Comparison of ENCODE assay signal across 9 cellular contexts in genomic region chr20:48923149-48923718, GRCh38. TPM values are rescaled to one million over a fixed set of nuclear protein-coding genes. Genes with fewer than 3 reads are reported as not detected.
DNase-seq lines count a peak whose midpoint lies in the region; ATAC-seq, FAIRE-seq and TF ChIP-seq lines count a peak whose summit lies in the region.
"Had no signal": no experiment of that assay in that cellular context is flagged by ENCODE, and none has a peak within 500 bp of the region (broad histone marks: within the 10 kb centered on the region; RNA-seq: fewer than 3 reads in every experiment).

No MANE protein-coding gene starts in this region.

- in situ Hi-C loops in HAP-1 (cut with MboI; ENCODE audit: low sequenced_read_pairs) = no loop called here

- ATAC-seq in GM18861 (IDR thresholded peaks at IDR 0.05; ENCODE audit: unreplicated experiment) (no peak), GM18873 (IDR thresholded peaks at IDR 0.05; ENCODE audit: low FRiP score, unreplicated experiment) (no peak), GM18498 (IDR thresholded peaks at IDR 0.05; ENCODE audit: unreplicated experiment) (no peak)

- intact Hi-C loops in PC-9 (cut with micrococcal nuclease; ENCODE audit: unreplicated experiment) = loop anchor here (5.0 kb wide), 1 partner anchor 266 kb away; no protein-coding TSS in a partner anchor

- H3K4me1 Mint-ChIP-seq in progenitor cell of endocrine pancreas (ENCODE audit: low read depth) = peaks cover 24% of the 10 kb centered on the region

- H3K27ac Mint-ChIP-seq in progenitor cell of endocrine pancreas = peak overlapping the region; percentile 69

- no peak overlapping the region for H2AFZ ChIP-seq in PC-9

- H3K79me2 ChIP-seq in PC-9 (ENCODE audit: low read depth) = peaks cover 65% of the 10 kb centered on the region

- H3K9me3 ChIP-seq in PC-9 (ENCODE audit: insufficient read depth, low read depth) = no peaks in the 10 kb centered on the region
- no peaks in the 10 kb centered on the region for H3K9me3 ChIP-seq in HAP-1

- peak overlapping the region; percentile 97 for H3K4me2 ChIP-seq in PC-9

- CTCF ChIA-PET in PC-9 (lab: Charles Lee) = interaction anchor here (0.6 kb wide), 1 partner anchor 11 kb away, joined by 3 read pairs; no protein-coding TSS in a partner anchor

- H3K27me3 ChIP-seq in PC-9 (ENCODE audit: insufficient read depth, low read depth) (no peaks in the 10 kb centered on the region), HAP-1 (ENCODE audit: low read depth) (0 out of 2 replicates have a peak, but pooled peaks cover 2% of the 10 kb centered on the region)

- no TSS peak for BruUV-seq in PC-9 (replicated peaks; lab: Mats Ljungman, UMichigan)

- H3K4me3 Mint-ChIP-seq in progenitor cell of endocrine pancreas (ENCODE audit: low read depth) = peak overlapping the region; percentile 92

- FAIRE-seq in GM18507 (lab: Jason Lieb, UNC) = peak; percentile 21

- H3K9me2 ChIP-seq in PC-9 (ENCODE audit: insufficient read depth) = no peaks in the 10 kb centered on the region

- H3F3A ChIP-seq in PC-9 (ENCODE audit: insufficient read depth, low read depth) = peaks cover 17% of the 10 kb centered on the region; the same call in 1 of the 2 replicates

- no peaks in the 10 kb centered on the region for H3K27me3 Mint-ChIP-seq in progenitor cell of endocrine pancreas

- peak overlapping the region; percentile 90 for H3K27ac ChIP-seq in PC-9

- no peaks in the 10 kb centered on the region for H3K36me3 Mint-ChIP-seq in progenitor cell of endocrine pancreas (ENCODE audit: insufficient read depth)

- H3K4me3 ChIP-seq in PC-9 = peak overlapping the region; percentile 65
- H3K4me3 ChIP-seq in epithelial cell of proximal tubule (ENCODE audit: low read depth, low read length) = peak overlapping the region; percentile 75
- no peak overlapping the region for H3K4me3 ChIP-seq in HAP-1

- H4K20me1 ChIP-seq in PC-9 (ENCODE audit: insufficient read depth) = peaks cover 23% of the 10 kb centered on the region; the same call in 1 of the 2 replicates

- H3K4me1 ChIP-seq in PC-9 (replicated peaks; ENCODE audit: insufficient read depth) = peaks cover 36% of the 10 kb centered on the region
- peaks cover 12% of the 10 kb centered on the region for H3K4me1 ChIP-seq in HAP-1

- TF ChIP-seq CTCF in PC-9 (conservative IDR thresholded peaks at IDR 0.05) (no peak), epithelial cell of proximal tubule (conservative IDR thresholded peaks at IDR 0.05; ENCODE audit: low read depth, low read length) (no peak), progenitor cell of endocrine pancreas (IDR thresholded peaks at IDR 0.05; ENCODE audit: unreplicated experiment) (no peak)

- POLR2A ChIA-PET in PC-9 (lab: Charles Lee; ENCODE audit: unreplicated experiment) = interaction anchor here (0.6 to 0.9 kb wide), 2 partner anchors 23 to 301 kb away, joined by 4 to 7 read pairs; no protein-coding TSS in a partner anchor

- peaks cover 5% of the 10 kb centered on the region; the same call in 1 of the 2 replicates for H3K36me3 ChIP-seq in PC-9 (ENCODE audit: low read depth)
- H3K36me3 ChIP-seq in HAP-1 (replicated peaks) = no peaks in the 10 kb centered on the region; the same call in 1 of the 2 replicates

- DNase-seq in GM18507 (ENCODE audit: extremely low spot score, insufficient read length, low read depth) (no peak), PC-9 (no peak), epithelial cell of proximal tubule (ENCODE audit: low read depth) (no peak), progenitor cell of endocrine pancreas (ENCODE audit: low spot score, unreplicated experiment) (no peak), HAP-1 (ENCODE audit: low spot score in 2 of 2) (no peak)
- DNase-seq: midbrain had no signal

- H3K9me3 Mint-ChIP-seq in progenitor cell of endocrine pancreas (ENCODE audit: low read depth) = no peaks in the 10 kb centered on the region

RNA-seq across cellular contexts. Expression of gene ARFGEF2, which starts 1.7 kb away (rescaled TPM):
- total RNA-seq in PC-9 (2021) (39.9 and 47.0 TPM in 2 replicates), epithelial cell of proximal tubule (19.0 and 20.5 TPM in 2 replicates), progenitor cell of endocrine pancreas (22.9 and 24.6 TPM in 2 replicates)
